In genomic region chr10:117216611-117217195, GRCh38 we compare ENCODE assay signal across 8 cellular contexts. TPM values are rescaled to one million over a fixed set of nuclear protein-coding genes. Genes with fewer than 3 reads are reported as not detected.
DNase-seq lines count a peak whose midpoint lies in the region; ATAC-seq and TF ChIP-seq lines count a peak whose summit lies in the region.

No MANE protein-coding gene starts in this region.

- H3K36me3 Mint-ChIP-seq in activated naive CD4-positive, alpha-beta T cell treated with anti-CD3 and anti-CD28 coated beads for 36 hours (ENCODE audit: low read depth), result no peaks in the 10 kb centered on the region

- H3K9me3 ChIP-seq in ovary, result no peaks in the 10 kb centered on the region
- H3K9me3 ChIP-seq in thoracic aorta, result peaks cover 5% of the 10 kb centered on the region

- DNase-seq in COR-L47 (lab: John Stamatoyannopoulos, UW), result peak; percentile 31
- peak; percentile 52 for DNase-seq in HT1080 (ENCODE audit: low read depth)
- peak; percentile 60 for DNase-seq in SHP77 treated with DMSO at 0.1 percent for 48 hours (lab: John Stamatoyannopoulos, UW)
- DNase-seq in activated naive CD4-positive, alpha-beta T cell treated with anti-CD3 and anti-CD28 coated beads for 36 hours, result peak; percentile 64
- DNase-seq in glomerular visceral epithelial cell (ENCODE audit: extremely low spot score), result peak; percentile 67
- peak; percentile 68 to 86 (median 82) for DNase-seq in ovary
- DNase-seq in thoracic aorta (ENCODE audit: low spot score), result no peak

- no peaks in the 10 kb centered on the region for H3K36me3 ChIP-seq in ovary
- H3K36me3 ChIP-seq in thoracic aorta, result no peaks in the 10 kb centered on the region

- no peak overlapping the region for H3K27ac ChIP-seq in ovary
- H3K27ac ChIP-seq in thoracic aorta, result no peak overlapping the region

- H3K4me1 ChIP-seq in ovary (ENCODE audit: insufficient read depth), result peaks cover 5% of the 10 kb centered on the region
- peaks cover 5 to 13% of the 10 kb centered on the region in 2 donors for H3K4me1 ChIP-seq in thoracic aorta (ENCODE audit: control insufficient read depth in 1 of 2, low read depth in 2 of 2)

- 1 to 2% (median 1%) methylated on average over 45 to 52 of the region's 52 CpGs for WGBS in ovary, 3 donors

- H3K9me3 Mint-ChIP-seq in activated naive CD4-positive, alpha-beta T cell treated with anti-CD3 and anti-CD28 coated beads for 36 hours, result peaks cover 6% of the 10 kb centered on the region

- H3K27me3 ChIP-seq in ovary (no peaks in the 10 kb centered on the region), thoracic aorta (replicated peaks; ENCODE audit: insufficient read depth) (no peaks in the 10 kb centered on the region)

- peak; percentile 97 to 100 (median 100) for TF ChIP-seq CTCF in ovary (IDR thresholded peaks at IDR 0.05)
- peak; percentile 99 for TF ChIP-seq CTCF in thoracic aorta (IDR thresholded peaks at IDR 0.05)

- H3K27me3 Mint-ChIP-seq in activated naive CD4-positive, alpha-beta T cell treated with anti-CD3 and anti-CD28 coated beads for 36 hours (ENCODE audit: low read depth), result peaks cover 35% of the 10 kb centered on the region

- H3K4me3 ChIP-seq in ovary, result peak overlapping the region; percentile 40
- peak overlapping the region; percentile 68 for H3K4me3 ChIP-seq in thoracic aorta

- no peak overlapping the region for H3K27ac Mint-ChIP-seq in activated naive CD4-positive, alpha-beta T cell treated with anti-CD3 and anti-CD28 coated beads for 36 hours

- no peak for TF ChIP-seq POLR2A in ovary (IDR thresholded peaks at IDR 0.05)

- H3K4me1 Mint-ChIP-seq in activated naive CD4-positive, alpha-beta T cell treated with anti-CD3 and anti-CD28 coated beads for 36 hours (ENCODE audit: low read depth), result no peaks in the 10 kb centered on the region

- TF ChIP-seq EP300 in ovary (IDR thresholded peaks at IDR 0.05), result no peak

- intact Hi-C loops in activated naive CD4-positive, alpha-beta T cell treated with anti-CD3 and anti-CD28 coated beads for 36 hours (cut with micrococcal nuclease), result loop anchor here (1.0 to 5.0 kb wide), 5 partner anchors 104 to 1024 kb away; no protein-coding TSS in a partner anchor
- intact Hi-C loops in ovary (cut with DNase I), result loop anchor here (2.0 to 10.0 kb wide), 3 partner anchors 100 to 1028 kb away; no protein-coding TSS in a partner anchor

- ATAC-seq in GM19467 (IDR thresholded peaks at IDR 0.05; ENCODE audit: unreplicated experiment) (peak; percentile 80), thoracic aorta (ENCODE audit: insufficient number of reproducible peaks, low FRiP score, low read depth) (no peak)

- peak overlapping the region; percentile 70 for H3K4me3 Mint-ChIP-seq in activated naive CD4-positive, alpha-beta T cell treated with anti-CD3 and anti-CD28 coated beads for 36 hours

- CTCF ChIA-PET in activated naive CD4-positive, alpha-beta T cell treated with anti-CD3 and anti-CD28 coated beads for 36 hours (lab: Charles Lee), result interaction anchor here (0.5 to 3.7 kb wide), 65 partner anchors 9 to 1243 kb away, joined by 3 to 87 read pairs (median 4); partner anchors contain the start of genes KCNK18 and SLC18A2

RNA-seq across cellular contexts. Expression of gene KCNK18, which starts 19.4 kb away (rescaled TPM):
- total RNA-seq in HT1080 (2014; rRNA removed; shearing (Covaris generic)), result not detected in 2 replicates
- polyA plus RNA-seq in HT1080 (2015; cell fraction: cytosol; rRNA removed), result not detected in 2 replicates
- polyA plus RNA-seq in HT1080 (2015; cell fraction: nucleus; rRNA removed), result not detected in 2 replicates
- not detected for total RNA-seq in activated naive CD4-positive, alpha-beta T cell treated with anti-CD3 and anti-CD28 coated beads for 36 hours
- not detected for total RNA-seq in ovary
- not detected for polyA plus RNA-seq in ovary
- total RNA-seq in thoracic aorta, result not detected

RNA-seq across cellular contexts. Expression of gene SLC18A2, which starts 24.2 kb away (rescaled TPM):
- total RNA-seq in HT1080 (2014; rRNA removed; shearing (Covaris generic)), result not detected in 2 replicates
- 0.01 TPM in 1 of 2 replicates, not detected in the other for polyA plus RNA-seq in HT1080 (2015; cell fraction: cytosol; rRNA removed)
- not detected in 2 replicates for polyA plus RNA-seq in HT1080 (2015; cell fraction: nucleus; rRNA removed)
- not detected for total RNA-seq in activated naive CD4-positive, alpha-beta T cell treated with anti-CD3 and anti-CD28 coated beads for 36 hours
- 10 to 100 TPM in 1 of 7 donors, 1 to 10 TPM in 6; 2.4 to 12.0 (median 6.3) TPM for total RNA-seq in ovary
- 1 to 10 TPM; 3.4 to 6.7 TPM for polyA plus RNA-seq in ovary
- 1 to 10 TPM in 1 of 2 donors, under 1 TPM in 1; 0.35 to 1.8 TPM for total RNA-seq in thoracic aorta
